10 cellular contexts compared by ENCODE assay signal in the genomic region with DNA sequence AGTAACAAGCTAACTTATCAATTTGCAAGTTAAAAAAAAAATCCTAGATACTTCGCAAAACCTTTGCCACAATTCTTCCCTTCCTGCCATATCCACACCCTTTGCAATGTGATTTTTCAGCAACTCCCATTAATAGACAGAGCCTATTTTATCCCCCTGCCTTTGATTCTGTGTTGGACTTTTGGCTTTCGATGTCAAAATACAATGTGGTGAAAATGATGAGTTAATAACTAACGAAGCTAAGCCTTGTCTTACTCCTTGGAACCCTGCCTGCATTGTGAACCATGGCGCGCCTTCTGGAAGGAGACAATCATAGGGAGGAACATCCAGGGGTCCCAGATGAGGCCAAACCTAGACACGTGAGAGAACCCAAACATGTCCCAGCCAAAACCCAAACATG. TPM values are rescaled to one million over a fixed set of nuclear protein-coding genes. Genes with fewer than 3 reads are reported as not detected.
"Had no signal": no experiment of that assay in that cellular context is flagged by ENCODE, and none has a peak within 500 bp of the region (broad histone marks: within the 10 kb centered on the region; RNA-seq: fewer than 3 reads in every experiment).

No MANE protein-coding gene starts in this region.

- ATAC-seq: HCT116 had no signal

- H3K4me3 Mint-ChIP-seq: HFFc6, IgD-negative memory B cell had no signal

- H3K27ac Mint-ChIP-seq: HFFc6, IgD-negative memory B cell had no signal

- H3K4me1 Mint-ChIP-seq: IgD-negative memory B cell had no signal

- H3K4me3 ChIP-seq: GM23248, HAP-1 had no signal

- H3K9me3 ChIP-seq: HAP-1 had no signal

- H3K4me1 ChIP-seq: HAP-1 had no signal

- DNase-seq: GM23248, GOT3, H7, HFFc6, KBM-7 had no signal

- H3K36me3 ChIP-seq: HAP-1 had no signal

- H3K27ac ChIP-seq: GM23248 had no signal

RNA-seq across cellular contexts. Expression of a gene that starts 6.4 kb away (rescaled TPM):
- total RNA-seq: GM23248, H7, HFFc6, HT-29 had no signal

RNA-seq across cellular contexts. Expression of a gene that starts 42.9 kb away (rescaled TPM):
- total RNA-seq: GM23248, H7, HFFc6 had no signal

RNA-seq across cellular contexts. Expression of a gene that starts 57.4 kb away (rescaled TPM):
- total RNA-seq: GM23248, H4, H7, HFFc6, HT-29 had no signal
